25 cellular contexts compared by ENCODE assay signal in the genomic region with DNA sequence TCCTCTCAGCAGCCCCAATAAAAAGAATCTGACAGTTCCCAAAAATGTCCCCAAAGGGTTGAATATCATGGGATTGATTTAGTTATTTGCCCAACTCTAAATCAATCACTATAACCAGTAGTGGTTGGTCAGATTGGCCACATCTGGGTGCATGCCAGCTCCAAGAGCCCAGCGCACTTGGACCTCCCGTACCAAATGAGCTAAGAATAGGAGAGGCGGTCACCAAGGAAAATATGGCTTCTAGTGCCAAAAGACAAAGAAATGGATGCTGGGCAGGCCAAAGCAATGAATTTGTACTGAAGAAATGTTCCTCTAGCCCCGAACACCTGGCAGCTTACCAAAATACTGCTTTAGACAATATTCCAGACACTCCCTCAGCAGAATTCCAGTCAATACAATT.
"Had no signal": no experiment of that assay in that cellular context is flagged by ENCODE, and none has a peak within 500 bp of the region (broad histone marks: within the 10 kb centered on the region; RNA-seq: fewer than 3 reads in every experiment).

No MANE protein-coding gene starts in this region.

- H3K36me3 ChIP-seq: heart right ventricle, lower lobe of right lung, pancreas, suprapubic skin, transverse colon, vagina had no signal

- DNase-seq: islet precursor cell; lower lobe of right lung; mammary epithelial cell; mesenchymal stem cell; naive thymus-derived CD8-positive, alpha-beta T cell; nucleus accumbens; pancreas; posterior cingulate gyrus; right cardiac atrium; stimulated activated CD4-positive, alpha-beta T cell treated with anti-CD3 and anti-CD28 coated beads, Interleukin-12 subunit alpha, Interleukin-12 subunit beta, amount 100 ng/mL, for 4 hours; stimulated activated CD4-positive, alpha-beta T cell treated with anti-CD3 and anti-CD28 coated beads, Interleukin-15, amount 100 ng/mL, for 24 hours; stimulated activated CD4-positive, alpha-beta T cell treated with anti-CD3 and anti-CD28 coated beads, Interleukin-2, amount 100 ng/mL, for 24 hours; stimulated activated CD4-positive, alpha-beta T cell treated with anti-CD3 and anti-CD28 coated beads, Interleukin-4, amount 100 ng/mL, for 1 hour; stimulated activated naive B cell treated with anti-CD40 and anti-IgM and Interleukin-4, amounts not matched to agents 10 μg/mL and 1 μg/mL and 100 μg/mL, for 72 hours; stimulated activated naive CD8-positive, alpha-beta T cell treated with anti-CD3 and anti-CD28 coated beads, Interleukin-15, Interleukin-2, amounts not matched to agents 100 U/mL and 50 U/mL, for 24 hours; transverse colon; upper lobe of left lung had no signal

- H3K27ac Mint-ChIP-seq: naive thymus-derived CD8-positive, alpha-beta T cell; nephron; stimulated activated naive B cell treated with anti-CD40 and anti-IgM and Interleukin-4, amounts not matched to agents 10 μg/mL and 1 μg/mL and 100 μg/mL, for 72 hours had no signal

- H3K9me3 Mint-ChIP-seq: naive thymus-derived CD8-positive, alpha-beta T cell; nephron; neural crest cell; stimulated activated naive B cell treated with anti-CD40 and anti-IgM and Interleukin-4, amounts not matched to agents 10 μg/mL and 1 μg/mL and 100 μg/mL, for 72 hours had no signal

- H3K4me3 Mint-ChIP-seq: naive thymus-derived CD8-positive, alpha-beta T cell; nephron; neural crest cell; stimulated activated naive B cell treated with anti-CD40 and anti-IgM and Interleukin-4, amounts not matched to agents 10 μg/mL and 1 μg/mL and 100 μg/mL, for 72 hours had no signal

- H3K27me3 Mint-ChIP-seq: naive thymus-derived CD8-positive, alpha-beta T cell; stimulated activated naive B cell treated with anti-CD40 and anti-IgM and Interleukin-4, amounts not matched to agents 10 μg/mL and 1 μg/mL and 100 μg/mL, for 72 hours had no signal

- H3K4me3 ChIP-seq: heart right ventricle, hepatocyte, lower lobe of right lung, pancreas, skin epidermis, suprapubic skin, transverse colon, upper lobe of left lung, vagina had no signal

- ATAC-seq: lower lobe of right lung; naive thymus-derived CD8-positive, alpha-beta T cell; pancreas; sciatic nerve; stimulated activated naive B cell treated with anti-CD40 and anti-IgM and Interleukin-4, amounts not matched to agents 10 μg/mL and 1 μg/mL and 100 μg/mL, for 72 hours; stimulated activated naive CD8-positive, alpha-beta T cell treated with anti-CD3 and anti-CD28 coated beads, Interleukin-15, Interleukin-2, amounts not matched to agents 100 U/mL and 50 U/mL, for 24 hours had no signal

- H3K4me1 ChIP-seq: lower lobe of right lung, pancreas, suprapubic skin, transverse colon, upper lobe of left lung, vagina had no signal

- H3K27ac ChIP-seq: heart right ventricle, hepatocyte, lower lobe of right lung, pancreas, skin epidermis, suprapubic skin, transverse colon, upper lobe of left lung, vagina had no signal

- H3K9me3 ChIP-seq: heart right ventricle, lower lobe of right lung, pancreas, suprapubic skin, transverse colon, upper lobe of left lung, vagina had no signal

- H3K27me3 ChIP-seq: heart right ventricle, hepatocyte, pancreas, suprapubic skin, transverse colon, upper lobe of left lung, vagina had no signal

- H3K4me1 Mint-ChIP-seq: naive thymus-derived CD8-positive, alpha-beta T cell; nephron; neural crest cell had no signal
